In the genomic region with DNA sequence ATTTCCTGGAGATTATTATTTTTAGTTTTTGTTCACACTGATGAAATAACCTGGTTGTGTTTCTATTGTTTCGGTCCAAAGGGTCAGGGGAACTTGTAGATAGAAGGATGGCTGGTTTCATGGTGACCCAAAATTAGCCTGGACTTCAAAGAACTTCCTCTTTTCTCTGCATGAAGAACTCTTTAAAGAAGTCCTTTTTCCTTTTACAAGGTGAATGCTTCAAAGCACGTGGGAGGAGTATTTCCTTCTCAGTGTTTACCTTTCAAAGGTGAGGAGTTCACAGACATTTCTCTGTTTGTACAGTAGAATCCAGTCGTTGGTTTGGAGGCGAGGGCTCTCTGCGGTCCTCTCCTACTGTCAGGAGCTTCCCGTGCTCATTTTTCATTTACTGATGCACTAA, we compare ENCODE assay signal across 13 cellular contexts.
A peak's percentile ranks its signal among the peaks of the same experiment; 100 is the strongest.
DNase-seq lines count a peak whose midpoint lies in the region; ATAC-seq and TF ChIP-seq lines count a peak whose summit lies in the region.
"Had no signal": no experiment of that assay in that cellular context is flagged by ENCODE, and none has a peak within 500 bp of the region (broad histone marks: within the 10 kb centered on the region; RNA-seq: fewer than 3 reads in every experiment).

No MANE protein-coding gene starts in this region.

- H3K36me3 ChIP-seq in RWPE2 (ENCODE audit: low read depth) = no peaks in the 10 kb centered on the region

- TF ChIP-seq CTCF in Calu3 (IDR thresholded peaks at IDR 0.05; ENCODE audit: unreplicated experiment) = no peak
- TF ChIP-seq CTCF in RWPE2 (IDR thresholded peaks at IDR 0.05; ENCODE audit: poor library complexity, severe bottlenecking) = no peak

- H3K36me3 Mint-ChIP-seq in Calu3 (ENCODE audit: insufficient read depth, unreplicated experiment) = peaks cover 7% of the 10 kb centered on the region
- H3K36me3 Mint-ChIP-seq in activated CD4-positive, alpha-beta T cell treated with anti-CD3 and anti-CD28 coated beads for 36 hours (ENCODE audit: low read depth) = no peaks in the 10 kb centered on the region

- H3K4me3 Mint-ChIP-seq in Calu3 (ENCODE audit: low read depth, unreplicated experiment) = no peak overlapping the region
- no peak overlapping the region for H3K4me3 Mint-ChIP-seq in activated CD4-positive, alpha-beta T cell treated with anti-CD3 and anti-CD28 coated beads for 36 hours

- peak overlapping the region; percentile 82 for H3K27ac Mint-ChIP-seq in Calu3 (ENCODE audit: unreplicated experiment)
- no peak overlapping the region for H3K27ac Mint-ChIP-seq in activated CD4-positive, alpha-beta T cell treated with anti-CD3 and anti-CD28 coated beads for 36 hours

- peaks cover 44% of the 10 kb centered on the region for H3K4me1 Mint-ChIP-seq in Calu3 (ENCODE audit: low read depth, unreplicated experiment)
- peaks cover 9% of the 10 kb centered on the region for H3K4me1 Mint-ChIP-seq in activated CD4-positive, alpha-beta T cell treated with anti-CD3 and anti-CD28 coated beads for 36 hours

- H3K9me3 Mint-ChIP-seq in Calu3 (ENCODE audit: low read depth, unreplicated experiment) = peaks cover 4% of the 10 kb centered on the region
- H3K9me3 Mint-ChIP-seq in activated CD4-positive, alpha-beta T cell treated with anti-CD3 and anti-CD28 coated beads for 36 hours (ENCODE audit: low read depth) = peaks cover 5% of the 10 kb centered on the region

- H3K27ac ChIP-seq in RWPE2 (ENCODE audit: poor library complexity, severe bottlenecking) = no peak overlapping the region

- no peaks in the 10 kb centered on the region for H3K9me3 ChIP-seq in RWPE2 (ENCODE audit: severe bottlenecking)

- H3K4me3 ChIP-seq in RWPE2 (ENCODE audit: severe bottlenecking) = no peak overlapping the region

- peak; percentile 32 for DNase-seq in Calu3
- no peak for DNase-seq in RWPE2 (ENCODE audit: low spot score)
- no peak for DNase-seq in activated CD4-positive, alpha-beta T cell treated with anti-CD3 and anti-CD28 coated beads for 36 hours
- DNase-seq in superior temporal gyrus (ENCODE audit: extremely low spot score) = no peak
- DNase-seq: activated CD8-positive, alpha-beta memory T cell treated with anti-CD3 and anti-CD28 coated beads, Interleukin-2, amount 50 U/mL, for 4 hours; nucleus accumbens; stimulated activated CD4-positive, alpha-beta T cell treated with anti-CD3 and anti-CD28 coated beads, Interleukin-4, amount 100 ng/mL, for 1 hour; substantia nigra; T-helper 2 cell had no signal

- no peaks in the 10 kb centered on the region for H3K27me3 Mint-ChIP-seq in Calu3 (ENCODE audit: unreplicated experiment)
- H3K27me3 Mint-ChIP-seq in activated CD4-positive, alpha-beta T cell treated with anti-CD3 and anti-CD28 coated beads for 36 hours = peaks cover 2% of the 10 kb centered on the region

- ATAC-seq in GM19328 (IDR thresholded peaks at IDR 0.05; ENCODE audit: unreplicated experiment) = peak; percentile 72
- peak; percentile 85 for ATAC-seq in HG03025 (IDR thresholded peaks at IDR 0.05; ENCODE audit: low FRiP score, unreplicated experiment)
- ATAC-seq in RWPE2 (ENCODE audit: low read depth) = peak; percentile 78
- ATAC-seq in activated CD4-positive, alpha-beta T cell treated with anti-CD3 and anti-CD28 coated beads for 36 hours = no peak
- no peak for ATAC-seq in GM21717 (IDR thresholded peaks at IDR 0.05; ENCODE audit: unreplicated experiment)
- no peak for ATAC-seq in GM18498 (IDR thresholded peaks at IDR 0.05; ENCODE audit: unreplicated experiment)

- peaks cover 15% of the 10 kb centered on the region for H3K4me1 ChIP-seq in RWPE2 (ENCODE audit: insufficient read depth, poor library complexity, severe bottlenecking)

- POLR2A ChIA-PET in activated CD4-positive, alpha-beta T cell treated with anti-CD3 and anti-CD28 coated beads for 36 hours (lab: Charles Lee) = no interaction called here

- CTCF ChIA-PET in Calu3 (lab: Charles Lee) = interaction anchor here (0.6 to 1.0 kb wide), 2 partner anchors 29 to 212 kb away, joined by 3 to 7 read pairs; no protein-coding TSS in a partner anchor
- CTCF ChIA-PET in activated CD4-positive, alpha-beta T cell treated with anti-CD3 and anti-CD28 coated beads for 36 hours (lab: Charles Lee) = no interaction called here

- H3K27me3 ChIP-seq in RWPE2 (ENCODE audit: insufficient read depth, poor library complexity, severe bottlenecking) = no peaks in the 10 kb centered on the region

- BruUV-seq in Calu3 (replicated peaks; lab: Mats Ljungman, UMichigan) = no TSS peak

- intact Hi-C loops in Calu3 (cut with micrococcal nuclease; ENCODE audit: unreplicated experiment) = loop anchor here (2.0 kb wide), 2 partner anchors 73 to 249 kb away; no protein-coding TSS in a partner anchor
- intact Hi-C loops in activated CD4-positive, alpha-beta T cell treated with anti-CD3 and anti-CD28 coated beads for 36 hours (cut with DNase I, micrococcal nuclease) = no loop called here

Comparison
In these comparisons a context has a peak if more than half of its experiments do, and no peak if none do; other contexts are left out.
1. ATAC-seq: peak in GM19328 (single experiment), HG03025 (single experiment) and RWPE2 (single experiment); none in activated CD4-positive, alpha-beta T cell treated with anti-CD3 and anti-CD28 coated beads for 36 hours (single experiment), GM21717 (single experiment) and GM18498 (single experiment).